ENCODE assay signal across 8 cellular contexts in genomic region chr6:30782425-30783014, GRCh38. TPM values are rescaled to one million over a fixed set of nuclear protein-coding genes. Genes with fewer than 3 reads are reported as not detected.
A peak's percentile ranks its signal among the peaks of the same experiment; 100 is the strongest.
DNase-seq lines count a peak whose midpoint lies in the region; ATAC-seq, FAIRE-seq and TF ChIP-seq lines count a peak whose summit lies in the region.

No MANE protein-coding gene starts in this region.

- no peak for DNase-seq in activated naive CD4-positive, alpha-beta T cell treated with anti-CD3 and anti-CD28 coated beads, Interleukin-2, amount 50 U/mL, for 72 hours (ENCODE audit: low spot score in 2 of 2)
- DNase-seq in astrocyte of the spinal cord (ENCODE audit: low read depth, low spot score) (peak; percentile 63), lung microvascular endothelial cell (ENCODE audit: low read depth in 2 of 2) (peak; percentile 22 to 31), urothelium cell line (ENCODE audit: low spot score) (peak; percentile 58), OCI-M2 (lab: John Stamatoyannopoulos, UW; ENCODE audit: unreplicated experiment) (no peak), NCI-H345 (lab: John Stamatoyannopoulos, UW) (no peak), G401 (ENCODE audit: low spot score) (no peak)

- in situ Hi-C loops in astrocyte of the spinal cord (cut with HindIII; ENCODE audit: low sequenced_read_pairs) = no loop called here
- in situ Hi-C loops in G401 (cut with HindIII; ENCODE audit: low sequenced_read_pairs) = no loop called here

- TF ChIP-seq CTCF in astrocyte of the spinal cord (IDR thresholded peaks at IDR 0.05; ENCODE audit: low read depth, low read length) = no peak

- no peak for FAIRE-seq in urothelium cell line (lab: Jason Lieb, UNC)

- H3K27me3 Mint-ChIP-seq in activated naive CD4-positive, alpha-beta T cell treated with anti-CD3 and anti-CD28 coated beads, Interleukin-2, amount 50 U/mL, for 24 hours = no peaks in the 10 kb centered on the region

- H3K27ac Mint-ChIP-seq in activated naive CD4-positive, alpha-beta T cell treated with anti-CD3 and anti-CD28 coated beads, Interleukin-2, amount 50 U/mL, for 24 hours = peak overlapping the region; percentile 82
- H3K27ac Mint-ChIP-seq in activated naive CD4-positive, alpha-beta T cell treated with anti-CD3 and anti-CD28 coated beads, Interleukin-2, amount 50 U/mL, for 72 hours = peak overlapping the region in 1 of 2 donors; percentile 86

- peak overlapping the region; percentile 58 for H3K4me3 Mint-ChIP-seq in activated naive CD4-positive, alpha-beta T cell treated with anti-CD3 and anti-CD28 coated beads, Interleukin-2, amount 50 U/mL, for 24 hours

- peaks cover 63% of the 10 kb centered on the region for H3K4me1 Mint-ChIP-seq in activated naive CD4-positive, alpha-beta T cell treated with anti-CD3 and anti-CD28 coated beads, Interleukin-2, amount 50 U/mL, for 24 hours

- H3K36me3 Mint-ChIP-seq in activated naive CD4-positive, alpha-beta T cell treated with anti-CD3 and anti-CD28 coated beads, Interleukin-2, amount 50 U/mL, for 24 hours = no peaks in the 10 kb centered on the region
- H3K36me3 Mint-ChIP-seq in activated naive CD4-positive, alpha-beta T cell treated with anti-CD3 and anti-CD28 coated beads, Interleukin-2, amount 50 U/mL, for 72 hours = no peaks in the 10 kb centered on the region

- ATAC-seq in activated naive CD4-positive, alpha-beta T cell treated with anti-CD3 and anti-CD28 coated beads, Interleukin-2, amount 50 U/mL, for 72 hours = no peak

- H3K9me3 Mint-ChIP-seq in activated naive CD4-positive, alpha-beta T cell treated with anti-CD3 and anti-CD28 coated beads, Interleukin-2, amount 50 U/mL, for 24 hours = no peaks in the 10 kb centered on the region
- no peaks in the 10 kb centered on the region for H3K9me3 Mint-ChIP-seq in activated naive CD4-positive, alpha-beta T cell treated with anti-CD3 and anti-CD28 coated beads, Interleukin-2, amount 50 U/mL, for 72 hours

- no peak overlapping the region for H3K4me3 ChIP-seq in astrocyte of the spinal cord (ENCODE audit: low read depth, low read length)

RNA-seq across cellular contexts. Expression of gene IER3, which starts 38.2 kb away (rescaled TPM):
- 100 to 1,000 TPM in 1 of 2 donors, 10 to 100 TPM in 1; 70.0 to 279 TPM for total RNA-seq in activated naive CD4-positive, alpha-beta T cell treated with anti-CD3 and anti-CD28 coated beads, Interleukin-2, amount 50 U/mL, for 72 hours
- total RNA-seq in lung microvascular endothelial cell = 72.6 and 148 TPM in 2 replicates
- 257 and 297 TPM in 2 replicates for total RNA-seq in G401 (2014; rRNA removed; shearing (Covaris generic))

RNA-seq across cellular contexts. Expression of gene FLOT1, which starts 40.0 kb away (rescaled TPM):
- total RNA-seq in activated naive CD4-positive, alpha-beta T cell treated with anti-CD3 and anti-CD28 coated beads, Interleukin-2, amount 50 U/mL, for 72 hours = 100 to 1,000 TPM; 194 to 219 TPM
- 48.8 and 56.2 TPM in 2 replicates for total RNA-seq in lung microvascular endothelial cell
- 170 and 172 TPM in 2 replicates for total RNA-seq in G401 (2014; rRNA removed; shearing (Covaris generic))

Comparison
In these comparisons a context has a peak if more than half of its experiments do, and no peak if none do; other contexts are left out.
1. DNase-seq: peak in astrocyte of the spinal cord (single experiment), lung microvascular endothelial cell (2 of 2) and urothelium cell line (single experiment); none in activated naive CD4-positive, alpha-beta T cell treated with anti-CD3 and anti-CD28 coated beads, Interleukin-2, amount 50 U/mL, for 72 hours (0 of 2), OCI-M2 (single experiment), NCI-H345 (single experiment) and G401 (single experiment).